21 cellular contexts compared by ENCODE assay signal in genomic region chr1:208456487-208456886, GRCh38.
"Had no signal": no experiment of that assay in that cellular context is flagged by ENCODE, and none has a peak within 500 bp of the region (broad histone marks: within the 10 kb centered on the region; RNA-seq: fewer than 3 reads in every experiment).

No MANE protein-coding gene starts in this region.

- H3K9me3 Mint-ChIP-seq: mesothelial cell of epicardium had no signal

- FAIRE-seq: colon, endothelial cell of umbilical vein, frontal cortex, islet of Langerhans had no signal

- H3K4me1 ChIP-seq: esophagus muscularis mucosa, gastroesophageal sphincter, heart left ventricle, left lung, lower lobe of right lung had no signal

- H3K36me3 Mint-ChIP-seq: mesothelial cell of epicardium, naive B cell had no signal

- H3K27me3 ChIP-seq: dorsolateral prefrontal cortex, esophagus muscularis mucosa, gastroesophageal sphincter, hepatocyte, left lung had no signal

- H3K4me3 ChIP-seq: coronary artery, dorsolateral prefrontal cortex, esophagus muscularis mucosa, gastroesophageal sphincter, heart left ventricle, hepatocyte, left lung, lower lobe of right lung, mucosa of descending colon had no signal

- H3K27ac Mint-ChIP-seq: mesothelial cell of epicardium, naive B cell had no signal

- H3K4me2 ChIP-seq: hepatocyte had no signal

- H3K4me3 Mint-ChIP-seq: mesothelial cell of epicardium, naive B cell had no signal

- H3K36me3 ChIP-seq: esophagus muscularis mucosa, gastroesophageal sphincter, heart left ventricle, left lung, lower lobe of right lung had no signal

- H2AFZ ChIP-seq: hepatocyte had no signal

- ATAC-seq: gastroesophageal sphincter, heart left ventricle, left cardiac atrium, left ventricle myocardium superior, lower lobe of right lung, mucosa of descending colon had no signal

- H3K9me3 ChIP-seq: gastroesophageal sphincter, lower lobe of right lung, mucosa of descending colon had no signal

- H3K79me2 ChIP-seq: hepatocyte had no signal

- H3K4me1 Mint-ChIP-seq: mesothelial cell of epicardium, naive B cell had no signal

- DNase-seq: dermis blood vessel endothelial cell; dorsolateral prefrontal cortex; effector CD4-positive, alpha-beta T cell; effector memory CD4-positive, alpha-beta T cell; heart left ventricle; hypothalamus; left cardiac atrium; left lung; left ventricle myocardium superior; lower lobe of right lung; mucosa of descending colon; naive B cell had no signal

- H3K27ac ChIP-seq: coronary artery, dorsolateral prefrontal cortex, esophagus muscularis mucosa, gastroesophageal sphincter, heart left ventricle, hepatocyte, left lung, lower lobe of right lung had no signal
